Comparison of ENCODE assay signal across 1 cellular context in genomic region chr7:92296235-92296634, GRCh38.
TF ChIP-seq lines count a peak whose summit lies in the region.

No MANE protein-coding gene starts in this region.

TF ChIP-seq in GM23338, 12 proteins besides CTCF, POLR2A, EP300 and RAD21:
- TF ChIP-seq ZNF462 (CRISPR knock-in tag; IDR thresholded peaks at IDR 0.05) (no peak), JUNB (IDR thresholded peaks at IDR 0.05; ENCODE audit: unreplicated experiment) (no peak), POLR2AphosphoS5 (IDR thresholded peaks at IDR 0.05; ENCODE audit: low read depth) (no peak), EZH2phosphoT487 (IDR thresholded peaks at IDR 0.05; ENCODE audit: unreplicated experiment) (no peak), STAT1 (IDR thresholded peaks at IDR 0.05; ENCODE audit: unreplicated experiment) (no peak), CREB1 (CRISPR knock-in tag; IDR thresholded peaks at IDR 0.05; ENCODE audit: low read depth) (no peak), ETS1 (IDR thresholded peaks at IDR 0.05) (no peak), ZNF114 (CRISPR knock-in tag; IDR thresholded peaks at IDR 0.05) (no peak), ZNF331 (CRISPR knock-in tag; IDR thresholded peaks at IDR 0.05; ENCODE audit: low read depth) (no peak), EZH2 (IDR thresholded peaks at IDR 0.05; ENCODE audit: low read depth, unreplicated experiment) (no peak), NANOG (IDR thresholded peaks at IDR 0.05; ENCODE audit: borderline replicate concordance) (no peak)
- TF ChIP-seq, protein P1, sequence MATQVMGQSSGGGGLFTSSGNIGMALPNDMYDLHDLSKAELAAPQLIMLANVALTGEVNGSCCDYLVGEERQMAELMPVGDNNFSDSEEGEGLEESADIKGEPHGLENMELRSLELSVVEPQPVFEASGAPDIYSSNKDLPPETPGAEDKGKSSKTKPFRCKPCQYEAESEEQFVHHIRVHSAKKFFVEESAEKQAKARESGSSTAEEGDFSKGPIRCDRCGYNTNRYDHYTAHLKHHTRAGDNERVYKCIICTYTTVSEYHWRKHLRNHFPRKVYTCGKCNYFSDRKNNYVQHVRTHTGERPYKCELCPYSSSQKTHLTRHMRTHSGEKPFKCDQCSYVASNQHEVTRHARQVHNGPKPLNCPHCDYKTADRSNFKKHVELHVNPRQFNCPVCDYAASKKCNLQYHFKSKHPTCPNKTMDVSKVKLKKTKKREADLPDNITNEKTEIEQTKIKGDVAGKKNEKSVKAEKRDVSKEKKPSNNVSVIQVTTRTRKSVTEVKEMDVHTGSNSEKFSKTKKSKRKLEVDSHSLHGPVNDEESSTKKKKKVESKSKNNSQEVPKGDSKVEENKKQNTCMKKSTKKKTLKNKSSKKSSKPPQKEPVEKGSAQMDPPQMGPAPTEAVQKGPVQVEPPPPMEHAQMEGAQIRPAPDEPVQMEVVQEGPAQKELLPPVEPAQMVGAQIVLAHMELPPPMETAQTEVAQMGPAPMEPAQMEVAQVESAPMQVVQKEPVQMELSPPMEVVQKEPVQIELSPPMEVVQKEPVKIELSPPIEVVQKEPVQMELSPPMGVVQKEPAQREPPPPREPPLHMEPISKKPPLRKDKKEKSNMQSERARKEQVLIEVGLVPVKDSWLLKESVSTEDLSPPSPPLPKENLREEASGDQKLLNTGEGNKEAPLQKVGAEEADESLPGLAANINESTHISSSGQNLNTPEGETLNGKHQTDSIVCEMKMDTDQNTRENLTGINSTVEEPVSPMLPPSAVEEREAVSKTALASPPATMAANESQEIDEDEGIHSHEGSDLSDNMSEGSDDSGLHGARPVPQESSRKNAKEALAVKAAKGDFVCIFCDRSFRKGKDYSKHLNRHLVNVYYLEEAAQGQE (IDR thresholded peaks at IDR 0.05; ENCODE audit: unreplicated experiment), result no peak
